ENCODE assay signal across 14 cellular contexts in genomic region chr2:174581543-174581942, GRCh38. TPM values are rescaled to one million over a fixed set of nuclear protein-coding genes. Genes with fewer than 3 reads are reported as not detected.
DNase-seq lines count a peak whose midpoint lies in the region; ATAC-seq lines count a peak whose summit lies in the region.
"Had no signal": no experiment of that assay in that cellular context is flagged by ENCODE, and none has a peak within 500 bp of the region (broad histone marks: within the 10 kb centered on the region; RNA-seq: fewer than 3 reads in every experiment).

No MANE protein-coding gene starts in this region.

- H3K36me3 Mint-ChIP-seq in activated naive CD4-positive, alpha-beta T cell treated with anti-CD3 and anti-CD28 coated beads, Interleukin-2, amount 50 U/mL, for 24 hours = peaks cover 14% of the 10 kb centered on the region
- H3K36me3 Mint-ChIP-seq in T-helper 17 cell (ENCODE audit: low read depth) = peaks cover 11% of the 10 kb centered on the region

- no peak for DNase-seq in activated naive CD4-positive, alpha-beta T cell treated with Interleukin-2 at 50 U/mL for 16 hours
- DNase-seq in T-helper 17 cell (no peak), NCI-H146 treated with DMSO at 0.1 percent for 48 hours (lab: John Stamatoyannopoulos, UW; ENCODE audit: unreplicated experiment) (no peak), KBM-7 (no peak), DMS153 (lab: John Stamatoyannopoulos, UW) (no peak)
- no peak for DNase-seq in stimulated activated naive CD4-positive, alpha-beta T cell treated with Interleukin-2 at 50 U/mL for 16 hours (lab: John Stamatoyannopoulos, UW)
- DNase-seq: effector CD8-positive, alpha-beta T cell; NCI-H187 treated with DMSO at 0.1 percent for 48 hours; NCI-H82; T-helper 9 cell; upper lobe of left lung had no signal

- H3K4me1 Mint-ChIP-seq in activated naive CD4-positive, alpha-beta T cell treated with anti-CD3 and anti-CD28 coated beads, Interleukin-2, amount 50 U/mL, for 24 hours = peaks cover 86% of the 10 kb centered on the region
- peaks cover 35% of the 10 kb centered on the region for H3K4me1 Mint-ChIP-seq in T-helper 17 cell

- H3K4me3 Mint-ChIP-seq in activated naive CD4-positive, alpha-beta T cell treated with anti-CD3 and anti-CD28 coated beads, Interleukin-2, amount 50 U/mL, for 24 hours = peak overlapping the region; percentile 39
- H3K4me3 Mint-ChIP-seq in T-helper 17 cell = peak overlapping the region; percentile 56

- H3K27ac Mint-ChIP-seq in activated naive CD4-positive, alpha-beta T cell treated with anti-CD3 and anti-CD28 coated beads, Interleukin-2, amount 50 U/mL, for 24 hours = peak overlapping the region; percentile 95
- peak overlapping the region; percentile 95 for H3K27ac Mint-ChIP-seq in T-helper 17 cell

- H3K9me3 ChIP-seq in T-helper 17 cell (ENCODE audit: control insufficient read depth, low read length, poor library complexity, severe bottlenecking) = no peaks in the 10 kb centered on the region
- H3K9me3 ChIP-seq: upper lobe of left lung had no signal

- H3K27ac ChIP-seq in layer of hippocampus (ENCODE audit: low read depth, low read length) = peak overlapping the region; percentile 67
- H3K27ac ChIP-seq: KMS-11, upper lobe of left lung had no signal

- no peaks in the 10 kb centered on the region for H3K27me3 ChIP-seq in layer of hippocampus (ENCODE audit: control insufficient read depth, insufficient read depth, low read length)
- H3K27me3 ChIP-seq: upper lobe of left lung had no signal

- in situ Hi-C loops in KBM-7 (cut with MboI; ENCODE audit: low pct_unique_long_range_greater_than_20kb, low sequenced_read_pairs) = loop anchor here (25.0 kb wide), 1 partner anchor 106 kb away; no protein-coding TSS in a partner anchor

- no peak for ATAC-seq in T-helper 17 cell

- no peaks in the 10 kb centered on the region for H3K9me3 Mint-ChIP-seq in activated naive CD4-positive, alpha-beta T cell treated with anti-CD3 and anti-CD28 coated beads, Interleukin-2, amount 50 U/mL, for 24 hours

- no peaks in the 10 kb centered on the region for H3K27me3 Mint-ChIP-seq in activated naive CD4-positive, alpha-beta T cell treated with anti-CD3 and anti-CD28 coated beads, Interleukin-2, amount 50 U/mL, for 24 hours
- no peaks in the 10 kb centered on the region for H3K27me3 Mint-ChIP-seq in T-helper 17 cell

RNA-seq across cellular contexts. Expression of gene WIPF1, which starts 16.1 kb away (rescaled TPM):
- total RNA-seq in T-helper 17 cell = 100 to 1,000 TPM; 368 to 424 TPM
